In genomic region chr20:57661201-57662027, GRCh38 we compare ENCODE assay signal across 13 cellular contexts. TPM values are rescaled to one million over a fixed set of nuclear protein-coding genes. Genes with fewer than 3 reads are reported as not detected.
DNase-seq lines count a peak whose midpoint lies in the region; ATAC-seq and TF ChIP-seq lines count a peak whose summit lies in the region.
"Had no signal": no experiment of that assay in that cellular context is flagged by ENCODE, and none has a peak within 500 bp of the region (broad histone marks: within the 10 kb centered on the region; RNA-seq: fewer than 3 reads in every experiment).

No MANE protein-coding gene starts in this region.

- H3K27ac Mint-ChIP-seq in stimulated activated naive B cell treated with anti-CD40 and anti-IgM and Interleukin-4, amounts not matched to agents 10 μg/mL and 1 μg/mL and 100 μg/mL, for 72 hours = no peak overlapping the region
- H3K27ac Mint-ChIP-seq: activated CD8-positive, alpha-beta T cell treated with anti-CD3 and anti-CD28 coated beads for 36 hours had no signal

- ATAC-seq in left ventricle myocardium superior (no peak), GM18517 (IDR thresholded peaks at IDR 0.05; ENCODE audit: unreplicated experiment) (no peak), GM19397 (IDR thresholded peaks at IDR 0.05; ENCODE audit: unreplicated experiment) (no peak)
- no peak for ATAC-seq in stimulated activated naive B cell treated with anti-CD40 and anti-IgM and Interleukin-4, amounts not matched to agents 10 μg/mL and 1 μg/mL and 100 μg/mL, for 72 hours (replicated peaks)
- ATAC-seq: activated CD8-positive, alpha-beta T cell treated with anti-CD3 and anti-CD28 coated beads for 36 hours had no signal

- DNase-seq in D341Med (ENCODE audit: low spot score) = peak; percentile 26
- peak in 2 of 3 donors; percentile 41 to 43 for DNase-seq in Peyer's patch
- DNase-seq in left ventricle myocardium superior = peak; percentile 26
- no peak for DNase-seq in stimulated activated naive B cell treated with anti-CD40 and anti-IgM and Interleukin-4, amounts not matched to agents 10 μg/mL and 1 μg/mL and 100 μg/mL, for 72 hours
- DNase-seq: activated CD8-positive, alpha-beta T cell treated with anti-CD3 and anti-CD28 coated beads for 36 hours; DMS153; NCI-H524 treated with DMSO at 0.1 percent for 48 hours; small intestine had no signal

- H3K4me1 Mint-ChIP-seq in stimulated activated naive B cell treated with anti-CD40 and anti-IgM and Interleukin-4, amounts not matched to agents 10 μg/mL and 1 μg/mL and 100 μg/mL, for 72 hours = peaks cover 44 to 72% of the 10 kb centered on the region in 2 donors

- H3K9me3 Mint-ChIP-seq in stimulated activated naive B cell treated with anti-CD40 and anti-IgM and Interleukin-4, amounts not matched to agents 10 μg/mL and 1 μg/mL and 100 μg/mL, for 72 hours = no peaks in the 10 kb centered on the region
- H3K9me3 Mint-ChIP-seq: activated CD8-positive, alpha-beta T cell treated with anti-CD3 and anti-CD28 coated beads for 36 hours had no signal

- H3K36me3 ChIP-seq in Peyer's patch = peaks cover 0 to 7% (median 0%) of the 10 kb centered on the region in 3 donors
- peaks cover 0 to 15% (median 10%) of the 10 kb centered on the region in 3 donors for H3K36me3 ChIP-seq in skeletal muscle tissue (ENCODE audit: control insufficient read depth in 3 of 3, insufficient read depth in 3 of 3, low read length in 3 of 3)

- H3K27me3 ChIP-seq in Peyer's patch (no peaks in the 10 kb centered on the region), skeletal muscle tissue (ENCODE audit: control insufficient read depth in 3 of 3, insufficient read depth in 3 of 3, low read length in 3 of 3) (no peaks in the 10 kb centered on the region)
- H3K27me3 ChIP-seq: hepatocyte had no signal

- no peaks in the 10 kb centered on the region for H3K27me3 Mint-ChIP-seq in stimulated activated naive B cell treated with anti-CD40 and anti-IgM and Interleukin-4, amounts not matched to agents 10 μg/mL and 1 μg/mL and 100 μg/mL, for 72 hours
- H3K27me3 Mint-ChIP-seq: activated CD8-positive, alpha-beta T cell treated with anti-CD3 and anti-CD28 coated beads for 36 hours had no signal

- peak overlapping the region in 2 of 3 donors; percentile 33 to 38 for H3K9ac ChIP-seq in skeletal muscle tissue (ENCODE audit: low read depth in 1 of 3, low read length in 3 of 3)

- H3K4me1 ChIP-seq in Peyer's patch (peaks cover 0 to 17% (median 4%) of the 10 kb centered on the region in 4 donors), skeletal muscle tissue (ENCODE audit: control insufficient read depth in 3 of 3, insufficient read depth in 3 of 3, low read length in 3 of 3) (peaks cover 15 to 34% (median 22%) of the 10 kb centered on the region in 3 donors)

- H3K27ac ChIP-seq in Peyer's patch (no peak overlapping the region), skeletal muscle tissue (ENCODE audit: low read depth, low read length) (no peak overlapping the region)
- H3K27ac ChIP-seq: hepatocyte, HL-60 had no signal

- no peak for TF ChIP-seq POLR2A in Peyer's patch (IDR thresholded peaks at IDR 0.05)

- TF ChIP-seq CTCF in Peyer's patch (IDR thresholded peaks at IDR 0.05) = no peak

- no peak overlapping the region for H3K4me3 ChIP-seq in Peyer's patch
- no peak overlapping the region for H3K4me3 ChIP-seq in skeletal muscle tissue (ENCODE audit: low read length in 3 of 3)
- H3K4me3 ChIP-seq: hepatocyte had no signal

- peaks cover 14 to 40% of the 10 kb centered on the region in 2 donors for H3K36me3 Mint-ChIP-seq in stimulated activated naive B cell treated with anti-CD40 and anti-IgM and Interleukin-4, amounts not matched to agents 10 μg/mL and 1 μg/mL and 100 μg/mL, for 72 hours

- no peak overlapping the region for H3K4me3 Mint-ChIP-seq in stimulated activated naive B cell treated with anti-CD40 and anti-IgM and Interleukin-4, amounts not matched to agents 10 μg/mL and 1 μg/mL and 100 μg/mL, for 72 hours
- H3K4me3 Mint-ChIP-seq: activated CD8-positive, alpha-beta T cell treated with anti-CD3 and anti-CD28 coated beads for 36 hours had no signal

- intact Hi-C loops in left ventricle myocardium superior (cut with micrococcal nuclease) = no loop called here

- no peaks in the 10 kb centered on the region for H3K9me3 ChIP-seq in Peyer's patch
- no peaks in the 10 kb centered on the region for H3K9me3 ChIP-seq in skeletal muscle tissue (ENCODE audit: control insufficient read depth in 3 of 3, low read length in 3 of 3)

RNA-seq across cellular contexts. Expression of gene ZBP1, which starts 41.2 kb away (rescaled TPM):
- 10 to 100 TPM in 1 of 4 donors, 1 to 10 TPM in 2, not detected in 1; 2.3 to 14.0 (median 9.8) TPM for total RNA-seq in Peyer's patch
- 0.15 TPM for total RNA-seq in left ventricle myocardium superior
- under 0.01 TPM for total RNA-seq in skeletal muscle tissue
- total RNA-seq: hepatocyte had no signal

RNA-seq across cellular contexts. Expression of gene PMEPA1, which starts 48.4 kb away (rescaled TPM):
- total RNA-seq in Peyer's patch (1 to 10 TPM; 3.3 to 5.5 (median 4.6) TPM), left ventricle myocardium superior (24.7 TPM), skeletal muscle tissue (5.2 TPM)
